In the genomic region with DNA sequence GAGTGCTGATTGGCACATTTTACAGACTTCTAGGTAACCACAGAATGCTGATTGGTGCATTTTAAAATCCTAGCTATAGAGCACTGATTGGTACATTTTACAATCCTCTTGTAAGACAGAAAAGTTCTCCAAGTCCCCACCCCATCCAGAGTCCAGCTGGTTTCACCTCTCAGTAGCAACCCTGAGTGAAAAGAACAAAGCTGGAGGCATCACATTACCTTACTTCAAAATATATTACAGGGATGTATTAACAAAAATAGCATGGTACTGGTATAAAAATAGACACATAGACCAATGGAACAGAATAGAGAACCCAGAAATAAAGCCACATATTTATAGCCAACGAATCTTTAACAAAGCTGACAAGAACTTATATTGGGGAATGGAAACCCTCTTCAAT, we compare ENCODE assay signal across 2 cellular contexts.
TF ChIP-seq lines count a peak whose summit lies in the region.

No MANE protein-coding gene starts in this region.

TF ChIP-seq in A549, 52 proteins besides CTCF, POLR2A, EP300 and RAD21:
- TF ChIP-seq KDM5A (IDR thresholded peaks at IDR 0.05) (no peak), MAFK (IDR thresholded peaks at IDR 0.05; ENCODE audit: partially characterized antibody) (peak; percentile 38), TFCP2L1 (CRISPR knock-in tag; IDR thresholded peaks at IDR 0.05) (no peak), RARB (CRISPR knock-in tag; IDR thresholded peaks at IDR 0.05) (no peak), EHF (CRISPR knock-in tag; IDR thresholded peaks at IDR 0.05) (no peak), ZNF302 (CRISPR knock-in tag; IDR thresholded peaks at IDR 0.05) (no peak), EHMT2 (IDR thresholded peaks at IDR 0.05; ENCODE audit: low read depth) (no peak)

TF ChIP-seq in IMR-90, 13 proteins besides CTCF, POLR2A, EP300 and RAD21:
- no peak for TF ChIP-seq NFE2L2 (IDR thresholded peaks at IDR 0.05; ENCODE audit: low read depth, low read length)
- no peak for TF ChIP-seq FOS (IDR thresholded peaks at IDR 0.05; ENCODE audit: low read depth, low read length)
- TF ChIP-seq MAFK (IDR thresholded peaks at IDR 0.05; ENCODE audit: low read depth, low read length), result 0 out of 2 replicates have a peak, but pooled peaks have one; percentile 11
- TF ChIP-seq CEBPB (IDR thresholded peaks at IDR 0.05; ENCODE audit: low read depth, low read length), result no peak
- TF ChIP-seq RCOR1 (IDR thresholded peaks at IDR 0.05; ENCODE audit: insufficient replicate concordance, low read length), result no peak
- no peak for TF ChIP-seq MXI1 (IDR thresholded peaks at IDR 0.05; ENCODE audit: borderline replicate concordance, low read depth, low read length)
